ENCODE assay signal across 7 cellular contexts in the genomic region with DNA sequence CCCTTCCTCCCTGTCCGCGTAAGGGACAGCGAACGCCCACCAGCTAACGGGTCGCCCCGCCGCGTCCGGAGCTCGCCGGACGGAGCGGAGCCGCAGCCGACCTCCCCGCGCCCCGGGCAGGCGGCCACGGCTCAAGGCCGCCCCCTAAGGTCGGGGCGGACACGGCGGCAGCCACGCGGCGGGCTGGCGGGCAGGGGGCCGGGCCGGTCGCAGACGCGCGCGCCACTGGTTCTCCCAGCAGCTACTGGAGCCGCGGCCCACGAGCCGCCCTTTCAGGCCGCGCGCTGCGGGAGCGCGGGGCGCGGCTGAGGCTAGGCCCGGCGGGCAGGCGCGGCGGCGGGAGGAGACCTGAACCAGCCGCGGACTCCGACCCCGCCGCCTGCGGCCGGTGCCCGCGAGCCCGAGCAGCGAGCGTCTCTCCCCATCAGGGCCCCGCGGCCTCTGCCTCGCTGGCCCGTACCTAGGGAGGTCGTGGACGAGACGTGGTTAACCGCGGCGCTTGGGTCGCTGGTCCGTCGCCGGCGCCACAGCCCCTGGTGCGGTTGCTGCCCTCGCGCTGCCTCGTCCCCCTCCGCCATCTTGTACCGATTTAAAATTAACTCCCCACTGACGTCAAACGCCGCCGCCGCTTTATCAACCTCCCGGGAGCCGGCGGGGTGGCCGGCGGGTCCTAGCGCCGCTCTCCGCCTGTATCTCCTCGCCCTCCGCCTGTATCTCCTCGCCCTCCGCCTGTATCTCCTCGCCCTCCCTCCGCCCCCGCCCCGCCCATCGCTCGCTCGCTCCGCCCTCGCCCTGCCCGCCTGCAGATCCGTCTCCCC.
DNase-seq lines count a peak whose midpoint lies in the region; ATAC-seq and TF ChIP-seq lines count a peak whose summit lies in the region.

A gene (minus strand): TSS at position 591 of the 818 bp plus-strand sequence. CDS start 13 bp downstream, at position 578.

- TF ChIP-seq CTCF in astrocyte of the cerebellum (IDR thresholded peaks at IDR 0.05; ENCODE audit: low read depth, low read length, missing control alignments) = peak; percentile 17
- no peak for TF ChIP-seq CTCF in retinal pigment epithelial cell (conservative IDR thresholded peaks at IDR 0.05; ENCODE audit: low read depth, low read length)

- DNase-seq in NCI-H2029 (lab: John Stamatoyannopoulos, UW) = peak; percentile 79
- peak; percentile 91 for DNase-seq in T-helper 22 cell (ENCODE audit: low read depth)
- peak; percentile 88 for DNase-seq in astrocyte of the cerebellum (ENCODE audit: low read depth)
- peak; percentile 89 to 96 for DNase-seq in hippocampal formation (lab: John Stamatoyannopoulos, UW)
- peak; percentile 81 for DNase-seq in retinal pigment epithelial cell (ENCODE audit: low read depth)

- TF ChIP-seq POLR2A in GM18505 (IDR thresholded peaks at IDR 0.05; ENCODE audit: borderline replicate concordance, extremely low read depth, insufficient read depth, insufficient read length) = peak; percentile 75

- ATAC-seq in GM18505 (IDR thresholded peaks at IDR 0.05; ENCODE audit: unreplicated experiment) = peak; percentile 77
- peak; percentile 77 for ATAC-seq in HG02973 (IDR thresholded peaks at IDR 0.05; ENCODE audit: unreplicated experiment)

- in situ Hi-C loops in astrocyte of the cerebellum (cut with HindIII; ENCODE audit: low sequenced_read_pairs) = loop anchor here (5.0 kb wide), 1 partner anchor 90 kb away; no protein-coding TSS in a partner anchor

- peak within 1 kb of the TSS; percentile 76 for H3K4me3 ChIP-seq in astrocyte of the cerebellum (ENCODE audit: low read depth, low read length)
- H3K4me3 ChIP-seq in retinal pigment epithelial cell (ENCODE audit: low read length) = peak within 1 kb of the TSS; percentile 86

Comparison
In these comparisons a context has a peak if more than half of its experiments do, and no peak if none do; other contexts are left out.
1. Peak in every context shown above with its lines: DNase-seq, ATAC-seq and H3K4me3 ChIP-seq.